ENCODE assay signal across 5 cellular contexts in genomic region chr2:53995539-53995808, GRCh38. TPM values are rescaled to one million over a fixed set of nuclear protein-coding genes. Genes with fewer than 3 reads are reported as not detected.
A peak's percentile ranks its signal among the peaks of the same experiment; 100 is the strongest.
DNase-seq lines count a peak whose midpoint lies in the region; ATAC-seq and TF ChIP-seq lines count a peak whose summit lies in the region.
"Not testable (repeated sequence)": the region's sequence is repeated elsewhere in the genome, so short reads cannot be mapped to it uniquely, and the experiment has no call there.

No MANE protein-coding gene starts in this region.

- H3K9me3 Mint-ChIP-seq in CD8-positive, alpha-beta T cell; WTC11; central memory CD8-positive, alpha-beta T cell; naive thymus-derived CD4-positive, alpha-beta T cell: not testable (repeated sequence)

- TF ChIP-seq CTCF in CD8-positive, alpha-beta T cell (IDR thresholded peaks at IDR 0.05); WTC11 (IDR thresholded peaks at IDR 0.05); spleen (IDR thresholded peaks at IDR 0.05 in 8 of 11, conservative IDR thresholded peaks at IDR 0.05 in 3 of 11): not testable (repeated sequence)

- not testable (repeated sequence) for H3K36me3 ChIP-seq in CD8-positive, alpha-beta T cell (ENCODE audit: insufficient read depth, low read length); naive thymus-derived CD4-positive, alpha-beta T cell (ENCODE audit: control insufficient read depth in 2 of 3, insufficient read depth in 3 of 3, low read length in 3 of 3); spleen

- H3K4me1 ChIP-seq in CD8-positive, alpha-beta T cell (ENCODE audit: insufficient read depth, low read length) = peaks cover 47% of the 10 kb centered on the region
- H3K4me1 ChIP-seq in naive thymus-derived CD4-positive, alpha-beta T cell (ENCODE audit: control insufficient read depth in 2 of 2, insufficient read depth in 2 of 2, low read length in 2 of 2) = peaks cover 32 to 34% of the 10 kb centered on the region in 2 donors
- peaks cover 5 to 37% (median 21%) of the 10 kb centered on the region in 6 donors for H3K4me1 ChIP-seq in spleen

- CTCF ChIA-PET in CD8-positive, alpha-beta T cell (lab: Charles Lee) = interaction anchor here (2.2 kb wide), 1 partner anchor 12 kb away, joined by 5 read pairs; no protein-coding TSS in a partner anchor
- CTCF ChIA-PET in WTC11 (lab: Charles Lee) = not testable (repeated sequence)
- CTCF ChIA-PET in naive thymus-derived CD4-positive, alpha-beta T cell (lab: Charles Lee) = interaction anchor here (1.2 to 1.8 kb wide), 2 partner anchors 18 to 53 kb away, joined by 4 to 5 read pairs; no protein-coding TSS in a partner anchor

- not testable (repeated sequence) for TF ChIP-seq POLR2A in spleen (IDR thresholded peaks at IDR 0.05)

- H3K27me3 ChIP-seq in CD8-positive, alpha-beta T cell (ENCODE audit: insufficient read depth, low read length); naive thymus-derived CD4-positive, alpha-beta T cell (ENCODE audit: control insufficient read depth in 2 of 2, insufficient read depth in 2 of 2, low read length in 2 of 2); spleen (replicated peaks in 1 of 7): not testable (repeated sequence)

- H3K4me3 Mint-ChIP-seq in CD8-positive, alpha-beta T cell; WTC11; central memory CD8-positive, alpha-beta T cell; naive thymus-derived CD4-positive, alpha-beta T cell: not testable (repeated sequence)

- H3K27ac Mint-ChIP-seq in CD8-positive, alpha-beta T cell = peak overlapping the region; percentile 15
- H3K27ac Mint-ChIP-seq in WTC11 = not testable (repeated sequence)
- peak overlapping the region; percentile 94 for H3K27ac Mint-ChIP-seq in central memory CD8-positive, alpha-beta T cell (ENCODE audit: low read depth)
- peak overlapping the region in 2 of 9 donors; percentile 21 to 90 for H3K27ac Mint-ChIP-seq in naive thymus-derived CD4-positive, alpha-beta T cell

- not testable (repeated sequence) for H3K9me3 ChIP-seq in CD8-positive, alpha-beta T cell (ENCODE audit: low read length); naive thymus-derived CD4-positive, alpha-beta T cell (ENCODE audit: control insufficient read depth in 2 of 3, low read length in 3 of 3); spleen

- POLR2A ChIA-PET in CD8-positive, alpha-beta T cell (lab: Charles Lee) = interaction anchor here (0.8 to 1.6 kb wide), 2 partner anchors 24 to 66 kb away, joined by 3 to 12 read pairs; partner anchors contain the start of gene PSME4
- POLR2A ChIA-PET in WTC11 (lab: Charles Lee) = interaction anchor here (1.6 kb wide), 1 partner anchor 24 kb away, joined by 4 read pairs; the partner anchor contains the start of gene PSME4
- POLR2A ChIA-PET in naive thymus-derived CD4-positive, alpha-beta T cell (lab: Charles Lee) = interaction anchor here (0.7 to 7.1 kb wide), 10 partner anchors 8 to 1622 kb away, joined by 3 to 71 read pairs (median 4); partner anchors contain the start of gene PSME4

- WGBS in spleen, 5 donors = 92 to 96% (median 94%) methylated on average over 3 of the region's 3 CpGs

- H3K27me3 Mint-ChIP-seq in CD8-positive, alpha-beta T cell (ENCODE audit: low read depth); WTC11 (ENCODE audit: low read depth); central memory CD8-positive, alpha-beta T cell; naive thymus-derived CD4-positive, alpha-beta T cell: not testable (repeated sequence)

- H3K36me3 Mint-ChIP-seq in CD8-positive, alpha-beta T cell; WTC11; central memory CD8-positive, alpha-beta T cell (ENCODE audit: insufficient read depth): not testable (repeated sequence)
- H3K36me3 Mint-ChIP-seq in naive thymus-derived CD4-positive, alpha-beta T cell = peaks cover 6 to 19% (median 12%) of the 10 kb centered on the region in 5 donors

- not testable (repeated sequence) for H3K4me3 ChIP-seq in CD8-positive, alpha-beta T cell (ENCODE audit: low read depth, low read length); naive thymus-derived CD4-positive, alpha-beta T cell (ENCODE audit: low read length); spleen

- ATAC-seq in CD8-positive, alpha-beta T cell; WTC11; central memory CD8-positive, alpha-beta T cell (replicated peaks; ENCODE audit: extremely low read depth, poor library complexity, severe bottlenecking); naive thymus-derived CD4-positive, alpha-beta T cell: not testable (repeated sequence)

- H3K4me1 Mint-ChIP-seq in CD8-positive, alpha-beta T cell (ENCODE audit: low read depth) = peaks cover 35% of the 10 kb centered on the region
- H3K4me1 Mint-ChIP-seq in WTC11 = not testable (repeated sequence)
- H3K4me1 Mint-ChIP-seq in central memory CD8-positive, alpha-beta T cell = peaks cover 28% of the 10 kb centered on the region
- H3K4me1 Mint-ChIP-seq in naive thymus-derived CD4-positive, alpha-beta T cell = peaks cover 20 to 35% (median 29%) of the 10 kb centered on the region in 7 donors

- not testable (repeated sequence) for H3K27ac ChIP-seq in CD8-positive, alpha-beta T cell (ENCODE audit: low read depth, low read length)
- H3K27ac ChIP-seq in naive thymus-derived CD4-positive, alpha-beta T cell (ENCODE audit: low read depth, low read length) = peak overlapping the region; percentile 31
- peak overlapping the region; percentile 30 to 78 (median 68) for H3K27ac ChIP-seq in spleen

- DNase-seq in CD8-positive, alpha-beta T cell; WTC11 (ENCODE audit: low spot score); central memory CD8-positive, alpha-beta T cell (ENCODE audit: low spot score in 2 of 2); naive thymus-derived CD4-positive, alpha-beta T cell; spleen: not testable (repeated sequence)

- intact Hi-C loops in CD8-positive, alpha-beta T cell (cut with DNase I, micrococcal nuclease) = loop anchor here (2.0 to 5.0 kb wide), 3 partner anchors 19 to 47 kb away; no protein-coding TSS in a partner anchor
- intact Hi-C loops in naive thymus-derived CD4-positive, alpha-beta T cell (cut with micrococcal nuclease) = loop anchor here (2.0 kb wide), 2 partner anchors 19 to 59 kb away; no protein-coding TSS in a partner anchor
- intact Hi-C loops in spleen (cut with DNase I; ENCODE audit: low total_unique reads) = not testable (repeated sequence)

TF ChIP-seq in WTC11, 78 proteins besides CTCF, POLR2A, EP300 and RAD21:
- 0 out of 2 replicates have a peak, but pooled peaks have one; percentile 1 for TF ChIP-seq HMGA2 (CRISPR knock-in tag; IDR thresholded peaks at IDR 0.05)

RNA-seq across cellular contexts. Expression of gene PSME4, which starts 24.7 kb away (rescaled TPM):
- total RNA-seq in CD8-positive, alpha-beta T cell = 100 to 1,000 TPM in 1 of 2 experiments, 10 to 100 TPM in 1; 98.8 to 107 TPM
- total RNA-seq in WTC11 (2021) (70.8 to 91.9 TPM (median 76.4 TPM) in 3 replicates), spleen (10 to 100 TPM; 53.8 to 88.1 (median 73.6) TPM)
- 10 to 100 TPM; 48.8 to 80.1 (median 54.4) TPM for total RNA-seq in naive thymus-derived CD4-positive, alpha-beta T cell
- 1 to 10 TPM; 2.4 to 5.1 TPM for polyA plus RNA-seq in naive thymus-derived CD4-positive, alpha-beta T cell
- 10 to 100 TPM; 34.1 to 47.5 (median 35.5) TPM for polyA plus RNA-seq in spleen
